8 cellular contexts compared by ENCODE assay signal in genomic region chr1:172745014-172745413, GRCh38.
DNase-seq lines count a peak whose midpoint lies in the region; ATAC-seq and TF ChIP-seq lines count a peak whose summit lies in the region.

No MANE protein-coding gene starts in this region.

- WGBS in mesenchymal stem cell, result 20% methylated on average over 2 of the region's 2 CpGs
- 37 to 41% methylated on average over 2 of the region's 2 CpGs for WGBS in aorta, 2 donors

- H3K4me1 ChIP-seq in colonic mucosa (peaks cover 4% of the 10 kb centered on the region), mesenchymal stem cell (ENCODE audit: control insufficient read depth, insufficient read depth, low read depth, low read length) (peaks cover 6% of the 10 kb centered on the region), aorta (ENCODE audit: control insufficient read depth in 1 of 2, insufficient read depth in 2 of 2, low read length in 2 of 2) (no peaks in the 10 kb centered on the region)

- no peak for DNase-seq in activated T-cell treated with anti-CD3 and anti-CD28 coated beads, Interleukin-2, amount 50 U/mL, for 4 hours
- no peak for DNase-seq in activated T-cell treated with anti-CD3 and anti-CD28 coated beads, Interleukin-2, amount 50 U/mL, for 48 hours
- DNase-seq in HPDE6-E6E7 (ENCODE audit: extremely low spot score) (peak; percentile 31), SK-N-DZ (ENCODE audit: low spot score) (peak; percentile 19), colonic mucosa (peak; percentile 53), mesenchymal stem cell (peak; percentile 89), aorta (no peak)

- no peak overlapping the region for H2AK5ac ChIP-seq in mesenchymal stem cell (ENCODE audit: low read length, severe bottlenecking)

- H3K36me3 ChIP-seq in colonic mucosa (no peaks in the 10 kb centered on the region), mesenchymal stem cell (ENCODE audit: control insufficient read depth in 1 of 2, insufficient read depth in 2 of 2, low read depth in 1 of 2, low read length in 2 of 2) (no peaks in the 10 kb centered on the region), aorta (ENCODE audit: control insufficient read depth in 1 of 2, insufficient read depth in 2 of 2, low read length in 1 of 2) (no peaks in the 10 kb centered on the region)

- H2BK120ac ChIP-seq in mesenchymal stem cell (ENCODE audit: low read depth, low read length), result peak overlapping the region; percentile 84

- no peak overlapping the region for H3K14ac ChIP-seq in mesenchymal stem cell (ENCODE audit: low read length in 2 of 2)

- H3K4me3 Mint-ChIP-seq in activated T-cell treated with anti-CD3 and anti-CD28 coated beads, Interleukin-2, amount 50 U/mL, for 4 hours, result no peak overlapping the region

- H4K8ac ChIP-seq in mesenchymal stem cell (ENCODE audit: low read length), result peak overlapping the region; percentile 30

- no peaks in the 10 kb centered on the region for H3K9me3 Mint-ChIP-seq in activated T-cell treated with anti-CD3 and anti-CD28 coated beads, Interleukin-2, amount 50 U/mL, for 4 hours

- no peaks in the 10 kb centered on the region for H3K27me3 ChIP-seq in colonic mucosa
- no peaks in the 10 kb centered on the region for H3K27me3 ChIP-seq in mesenchymal stem cell (ENCODE audit: control insufficient read depth in 1 of 2, insufficient read depth in 1 of 2, low read length in 2 of 2)
- H3K27me3 ChIP-seq in aorta (ENCODE audit: control insufficient read depth in 1 of 2, insufficient read depth in 2 of 2, low read length in 1 of 2), result no peaks in the 10 kb centered on the region

- H3K36me3 Mint-ChIP-seq in activated T-cell treated with anti-CD3 and anti-CD28 coated beads, Interleukin-2, amount 50 U/mL, for 4 hours (ENCODE audit: insufficient read depth), result no peaks in the 10 kb centered on the region

- H2AFZ ChIP-seq in mesenchymal stem cell (ENCODE audit: low read depth, low read length), result peak overlapping the region; percentile 54

- peak overlapping the region; percentile 11 for H3K4me2 ChIP-seq in mesenchymal stem cell (ENCODE audit: low read length, poor library complexity, severe bottlenecking)

- H3K9me3 ChIP-seq in colonic mucosa (no peaks in the 10 kb centered on the region), mesenchymal stem cell (ENCODE audit: control insufficient read depth, low read length) (no peaks in the 10 kb centered on the region), aorta (ENCODE audit: control insufficient read depth, low read length) (no peaks in the 10 kb centered on the region)

- H3K4me3 ChIP-seq in colonic mucosa (no peak overlapping the region), mesenchymal stem cell (ENCODE audit: insufficient read depth in 1 of 2, low read depth in 1 of 2, low read length in 2 of 2) (no peak overlapping the region), aorta (ENCODE audit: low read length in 2 of 2) (no peak overlapping the region)

- H4K91ac ChIP-seq in mesenchymal stem cell (ENCODE audit: low read length), result no peak overlapping the region

- no peak overlapping the region for H2BK15ac ChIP-seq in mesenchymal stem cell (ENCODE audit: low read depth, poor library complexity, severe bottlenecking)

- no peak overlapping the region for H3K27ac ChIP-seq in colonic mucosa
- H3K27ac ChIP-seq in mesenchymal stem cell (ENCODE audit: low read length, poor library complexity, severe bottlenecking), result no peak overlapping the region
- H3K27ac ChIP-seq in aorta (ENCODE audit: low read depth in 1 of 2, low read length in 2 of 2), result no peak overlapping the region

- H2BK12ac ChIP-seq in mesenchymal stem cell (ENCODE audit: low read length in 2 of 2), result peak overlapping the region; percentile 70 to 100

- H2BK5ac ChIP-seq in mesenchymal stem cell (ENCODE audit: low read depth, low read length, poor library complexity, severe bottlenecking), result no peak overlapping the region

- no peak overlapping the region for H3K9ac ChIP-seq in colonic mucosa (ENCODE audit: low read depth in 2 of 2, low read length in 2 of 2)
- peak overlapping the region; percentile 28 for H3K9ac ChIP-seq in mesenchymal stem cell (ENCODE audit: low read length)

- H3K79me1 ChIP-seq in mesenchymal stem cell (replicated peaks; ENCODE audit: low read length, poor library complexity, severe bottlenecking), result no peaks in the 10 kb centered on the region

- H3K4ac ChIP-seq in mesenchymal stem cell (ENCODE audit: low read depth in 1 of 2, low read length in 2 of 2), result peak overlapping the region in 1 of 2 experiments; percentile 29

- H3K23ac ChIP-seq in mesenchymal stem cell (ENCODE audit: low read length in 2 of 2), result no peak overlapping the region

- peak; percentile 83 to 84 for ATAC-seq in activated T-cell treated with anti-CD3 and anti-CD28 coated beads, Interleukin-2, amount 50 U/mL, for 4 hours
- peak; percentile 58 for ATAC-seq in GM21526 (IDR thresholded peaks at IDR 0.05; ENCODE audit: low FRiP score, unreplicated experiment)
- peak; percentile 60 for ATAC-seq in aorta (ENCODE audit: low FRiP score)

- intact Hi-C loops in colonic mucosa (cut with DNase I) (loop anchor here (10.0 kb wide), 2 partner anchors 670 to 1470 kb away; no protein-coding TSS in a partner anchor), aorta (cut with DNase I) (loop anchor here in 1 of 2 donors (5.0 kb wide), 1 partner anchor 457 kb away; no protein-coding TSS in a partner anchor)

- H3K18ac ChIP-seq in mesenchymal stem cell (ENCODE audit: low read depth in 1 of 2, low read length in 2 of 2), result peak overlapping the region; percentile 68 to 94

- H3K27me3 Mint-ChIP-seq in activated T-cell treated with anti-CD3 and anti-CD28 coated beads, Interleukin-2, amount 50 U/mL, for 4 hours (ENCODE audit: low read depth), result peaks cover 2% of the 10 kb centered on the region

- peak; percentile 60 for TF ChIP-seq CTCF in colonic mucosa (IDR thresholded peaks at IDR 0.05)

- H3K4me1 Mint-ChIP-seq in activated T-cell treated with anti-CD3 and anti-CD28 coated beads, Interleukin-2, amount 50 U/mL, for 4 hours (ENCODE audit: low read depth), result peaks cover 42% of the 10 kb centered on the region

Comparison
In these comparisons a context has a peak if more than half of its experiments do, and no peak if none do; other contexts are left out.
1. DNase-seq: peak in HPDE6-E6E7 (single experiment), SK-N-DZ (single experiment), colonic mucosa (single experiment) and mesenchymal stem cell (single experiment); none in activated T-cell treated with anti-CD3 and anti-CD28 coated beads, Interleukin-2, amount 50 U/mL, for 4 hours (single experiment), activated T-cell treated with anti-CD3 and anti-CD28 coated beads, Interleukin-2, amount 50 U/mL, for 48 hours (0 of 2) and aorta (0 of 2).
2. Peak in every context shown above with its lines, with median percentiles within 50 percentile points of each other: ATAC-seq.